Comparison of ENCODE assay signal across 1 cellular context in the genomic region with DNA sequence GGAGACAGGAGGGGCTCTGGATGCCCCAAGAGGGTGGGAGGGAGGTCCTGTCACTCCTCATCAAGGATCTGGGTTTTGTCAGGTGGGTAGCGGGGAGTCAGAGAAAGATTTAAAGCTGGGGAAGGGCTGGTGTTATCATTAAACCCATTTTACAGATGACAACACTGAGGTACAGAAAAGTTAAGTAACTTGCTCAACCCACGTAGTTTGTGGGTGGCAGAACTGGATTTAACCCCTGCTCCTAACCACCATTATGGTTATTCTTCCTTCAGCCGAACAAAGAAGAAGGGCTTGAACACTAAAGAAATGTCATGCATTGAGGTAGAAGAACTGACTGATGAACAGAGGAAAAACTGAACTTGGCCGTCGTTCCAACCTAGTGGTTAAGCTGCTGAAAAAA.
TF ChIP-seq lines count a peak whose summit lies in the region.

No MANE protein-coding gene starts in this region.

TF ChIP-seq in HepG2, 621 proteins besides CTCF, POLR2A, EP300 and RAD21:
- TF ChIP-seq ZNF629 (CRISPR knock-in tag; conservative IDR thresholded peaks at IDR 0.05) (peak; percentile 61), ZNF552 (CRISPR knock-in tag; IDR thresholded peaks at IDR 0.05; ENCODE audit: borderline replicate concordance) (no peak), ZBTB1 (CRISPR knock-in tag; IDR thresholded peaks at IDR 0.05; ENCODE audit: borderline replicate concordance) (no peak)
